11 cellular contexts compared by ENCODE assay signal in the genomic region with DNA sequence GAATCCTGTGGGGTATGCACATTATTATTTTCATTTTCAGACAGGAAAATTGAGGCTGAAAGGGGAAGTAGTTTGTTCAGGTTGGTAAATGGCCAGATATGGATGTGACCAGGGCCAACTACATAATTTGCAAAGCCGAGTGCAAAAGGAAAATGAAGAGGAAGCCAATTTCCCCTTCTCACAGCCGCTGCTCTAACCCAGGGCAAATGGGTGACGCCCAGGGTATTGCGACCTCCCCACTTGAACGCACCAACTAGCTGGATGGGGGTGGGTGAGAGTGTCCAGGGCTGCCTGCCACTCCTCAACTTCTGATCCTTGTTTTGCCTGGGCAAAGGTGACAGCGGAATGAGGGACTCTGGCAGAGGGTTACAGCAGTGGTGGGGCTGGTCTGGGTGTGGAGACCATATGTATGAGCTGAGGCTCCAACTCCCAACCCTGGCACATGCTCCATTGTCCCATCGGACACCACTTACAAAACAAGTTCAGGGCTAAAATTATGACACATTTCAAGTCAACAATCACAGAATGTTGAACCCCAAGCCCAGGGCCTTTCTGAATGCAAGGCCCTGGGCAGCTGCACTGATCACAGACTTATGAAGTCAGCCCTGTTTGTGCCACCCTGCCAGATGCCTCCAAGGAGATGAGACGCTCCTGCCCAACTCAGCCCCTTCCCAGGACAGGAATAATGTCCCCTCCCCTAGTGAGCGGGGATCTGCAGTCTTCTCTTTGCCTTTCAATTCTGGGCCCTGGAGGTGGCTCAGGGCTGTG. TPM values are rescaled to one million over a fixed set of nuclear protein-coding genes. Genes with fewer than 3 reads are reported as not detected.
DNase-seq lines count a peak whose midpoint lies in the region; ATAC-seq and TF ChIP-seq lines count a peak whose summit lies in the region.
"Had no signal": no experiment of that assay in that cellular context is flagged by ENCODE, and none has a peak within 500 bp of the region (broad histone marks: within the 10 kb centered on the region; RNA-seq: fewer than 3 reads in every experiment).

No MANE protein-coding gene starts in this region.

- peaks cover 2% of the 10 kb centered on the region for H3K27me3 Mint-ChIP-seq in brain

- no peak overlapping the region for H3K4me3 Mint-ChIP-seq in brain

- no peaks in the 10 kb centered on the region for H3K36me3 ChIP-seq in osteoblast (ENCODE audit: insufficient read depth, low read length)

- no peak for TF ChIP-seq CTCF in brain (conservative IDR thresholded peaks at IDR 0.05)
- no peak for TF ChIP-seq CTCF in osteoblast (IDR thresholded peaks at IDR 0.05; ENCODE audit: extremely low read depth, low read depth, low read length)

- no peak overlapping the region for H3K27ac ChIP-seq in osteoblast (ENCODE audit: low read depth, low read length)

- no peaks in the 10 kb centered on the region for H3K9me3 ChIP-seq in osteoblast (ENCODE audit: low read depth, low read length)

- H3K4me3 ChIP-seq in osteoblast (ENCODE audit: insufficient read depth, low read length), result no peak overlapping the region

- H3K36me3 Mint-ChIP-seq in brain, result no peaks in the 10 kb centered on the region

- no peaks in the 10 kb centered on the region for H3K27me3 ChIP-seq in osteoblast (ENCODE audit: insufficient read depth, low read length)

- DNase-seq in osteoblast (ENCODE audit: insufficient read length, low spot score, missing footprints) (no peak), HCEC 1CT (no peak), NCI-H2171 (lab: John Stamatoyannopoulos, UW) (no peak), middle frontal gyrus (ENCODE audit: extremely low spot score, low spot score) (no peak)

- peaks cover 3% of the 10 kb centered on the region for H3K4me1 ChIP-seq in osteoblast (ENCODE audit: insufficient read depth, low read length)

- H4K20me1 ChIP-seq in osteoblast (ENCODE audit: insufficient read depth, low read length), result no peaks in the 10 kb centered on the region

- peak overlapping the region; percentile 81 for H2AFZ ChIP-seq in osteoblast (ENCODE audit: low read length)

- H3K4me1 Mint-ChIP-seq in brain, result peaks cover 44% of the 10 kb centered on the region

- H3K79me2 ChIP-seq in osteoblast (ENCODE audit: insufficient read depth, low read length), result no peaks in the 10 kb centered on the region

- peak overlapping the region; percentile 41 to 78 (median 75) for H3K27ac Mint-ChIP-seq in brain

- ATAC-seq in GM18867 (IDR thresholded peaks at IDR 0.05; ENCODE audit: unreplicated experiment) (peak; percentile 58), HG03432 (IDR thresholded peaks at IDR 0.05; ENCODE audit: unreplicated experiment) (peak; percentile 71), GM19467 (IDR thresholded peaks at IDR 0.05; ENCODE audit: unreplicated experiment) (no peak)
- ATAC-seq: esophagus mucosa had no signal

- H3K4me2 ChIP-seq in osteoblast (ENCODE audit: insufficient read depth, low read length), result no peak overlapping the region

- no peaks in the 10 kb centered on the region for H3K9me3 Mint-ChIP-seq in brain

RNA-seq across cellular contexts. Expression of a gene that starts 1.7 kb away (rescaled TPM):
- not detected for polyA plus RNA-seq in brain (ENCODE audit: insufficient read depth, low read depth, low replicate concordance)
- total RNA-seq in osteoblast, result 0.36 TPM in 1 of 2 replicates, not detected in the other
- total RNA-seq: esophagus mucosa, NCI-H460 had no signal
- polyA plus RNA-seq: neural cell had no signal

RNA-seq across cellular contexts. Expression of a gene that starts 46.2 kb away (rescaled TPM):
- 34.1 TPM for polyA plus RNA-seq in brain (ENCODE audit: insufficient read depth, low read depth, low replicate concordance)
- 25.6 and 34.7 TPM in 2 replicates for total RNA-seq in osteoblast

RNA-seq across cellular contexts. Expression of a gene that starts 57.9 kb away (rescaled TPM):
- 49.0 TPM for polyA plus RNA-seq in brain (ENCODE audit: insufficient read depth, low read depth, low replicate concordance)
- total RNA-seq in osteoblast, result 41.5 and 42.7 TPM in 2 replicates
